In the genomic region with DNA sequence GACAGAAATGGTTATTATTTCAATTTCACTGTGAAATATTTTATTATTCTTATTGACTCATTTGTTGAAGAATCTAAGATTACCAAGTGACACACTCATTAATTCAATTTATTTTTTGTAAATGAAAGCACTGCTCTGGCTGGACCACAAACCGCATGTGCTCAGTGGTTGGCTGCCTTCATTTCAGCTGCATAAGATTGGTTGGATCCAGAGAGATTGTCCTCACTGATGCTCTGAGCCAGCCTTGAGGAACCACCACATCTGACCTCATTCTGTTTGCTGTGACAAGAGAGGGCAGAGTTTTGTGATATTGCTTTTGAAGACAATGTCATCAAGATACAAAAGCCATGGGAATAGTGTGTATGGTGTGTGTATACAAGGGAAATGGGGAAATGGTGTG, we compare ENCODE assay signal across 24 cellular contexts.
"Had no signal": no experiment of that assay in that cellular context is flagged by ENCODE, and none has a peak within 500 bp of the region (broad histone marks: within the 10 kb centered on the region; RNA-seq: fewer than 3 reads in every experiment).

No MANE protein-coding gene starts in this region.

- ATAC-seq: effector memory CD8-positive, alpha-beta T cell; esophagus mucosa; foreskin keratinocyte; gastrocnemius medialis; gastroesophageal sphincter; heart left ventricle; heart right ventricle had no signal

- H3K36me3 ChIP-seq: colonic mucosa, esophagus muscularis mucosa, esophagus squamous epithelium, gastrocnemius medialis, gastroesophageal sphincter, heart left ventricle, heart right ventricle had no signal

- H3K9me3 ChIP-seq: colonic mucosa, esophagus muscularis mucosa, esophagus squamous epithelium, gastrocnemius medialis, gastroesophageal sphincter, heart left ventricle, heart right ventricle had no signal

- H3K27me3 ChIP-seq: colonic mucosa, esophagus muscularis mucosa, gastrocnemius medialis, gastroesophageal sphincter, heart left ventricle had no signal

- H3K4me3 ChIP-seq: colonic mucosa, coronary artery, dorsolateral prefrontal cortex, esophagus muscularis mucosa, esophagus squamous epithelium, gastrocnemius medialis, gastroesophageal sphincter, heart left ventricle, heart right ventricle had no signal

- H3K27ac ChIP-seq: colonic mucosa, coronary artery, dorsolateral prefrontal cortex, epithelial cell of prostate, esophagus muscularis mucosa, esophagus squamous epithelium, foreskin keratinocyte, gastrocnemius medialis, gastroesophageal sphincter, heart left ventricle, heart right ventricle had no signal

- DNase-seq: colonic mucosa; cortex of kidney; dermis blood vessel endothelial cell; dorsolateral prefrontal cortex; effector CD4-positive, alpha-beta T cell; effector CD8-positive, alpha-beta T cell; effector memory CD4-positive, alpha-beta T cell; effector memory CD8-positive, alpha-beta T cell; endodermal cell; erythroblast; esophagus squamous epithelium; foreskin fibroblast; foreskin keratinocyte; foreskin melanocyte; gastrocnemius medialis; glutamatergic neuron; head of caudate nucleus; heart left ventricle; heart right ventricle had no signal

- H3K4me1 ChIP-seq: colonic mucosa, esophagus muscularis mucosa, esophagus squamous epithelium, foreskin keratinocyte, gastrocnemius medialis, gastroesophageal sphincter, heart left ventricle, heart right ventricle had no signal
